Comparison of ENCODE assay signal across 1 cellular context in genomic region chr21:44869860-44870747, GRCh38.
TF ChIP-seq lines count a peak whose summit lies in the region.

No MANE protein-coding gene starts in this region.

TF ChIP-seq in HepG2, 621 proteins besides CTCF, POLR2A, EP300 and RAD21 (continued from another document and continues in another):
- TF ChIP-seq ZNF280B (CRISPR knock-in tag; IDR thresholded peaks at IDR 0.05; ENCODE audit: borderline replicate concordance) = no peak
- TF ChIP-seq NR2F6 (IDR thresholded peaks at IDR 0.05) = peak; percentile 55
- TF ChIP-seq NR2F6 (CRISPR knock-in tag; IDR thresholded peaks at IDR 0.05) = peak; percentile 80
- TF ChIP-seq ZNF572 (CRISPR knock-in tag; IDR thresholded peaks at IDR 0.05) = no peak
- peak; percentile 61; the same call in 1 of the 2 replicates for TF ChIP-seq HMG20A (CRISPR knock-in tag; IDR thresholded peaks at IDR 0.05; ENCODE audit: borderline replicate concordance)
- TF ChIP-seq ZNF788 (CRISPR knock-in tag; IDR thresholded peaks at IDR 0.05; ENCODE audit: borderline replicate concordance) = peak; percentile 55; the same call in 1 of the 2 replicates
- TF ChIP-seq ZNF670 (CRISPR knock-in tag; IDR thresholded peaks at IDR 0.05; ENCODE audit: borderline replicate concordance) = 0 out of 2 replicates have a peak, but pooled peaks have one; percentile 35
- TF ChIP-seq HNF4G (IDR thresholded peaks at IDR 0.05; ENCODE audit: borderline replicate concordance, low read depth, low read length) = peak; percentile 13; the same call in 1 of the 2 replicates
- no peak for TF ChIP-seq HNF4G (CRISPR knock-in tag; IDR thresholded peaks at IDR 0.05; ENCODE audit: borderline replicate concordance, low read depth)
- no peak for TF ChIP-seq ATF4 (CRISPR knock-in tag; IDR thresholded peaks at IDR 0.05)
- peak; percentile 40; the same call in 1 of the 2 replicates for TF ChIP-seq ELF4 (CRISPR knock-in tag; IDR thresholded peaks at IDR 0.05; ENCODE audit: borderline replicate concordance)
- TF ChIP-seq NRL (CRISPR knock-in tag; IDR thresholded peaks at IDR 0.05; ENCODE audit: borderline replicate concordance) = no peak
- TF ChIP-seq, protein P1, sequence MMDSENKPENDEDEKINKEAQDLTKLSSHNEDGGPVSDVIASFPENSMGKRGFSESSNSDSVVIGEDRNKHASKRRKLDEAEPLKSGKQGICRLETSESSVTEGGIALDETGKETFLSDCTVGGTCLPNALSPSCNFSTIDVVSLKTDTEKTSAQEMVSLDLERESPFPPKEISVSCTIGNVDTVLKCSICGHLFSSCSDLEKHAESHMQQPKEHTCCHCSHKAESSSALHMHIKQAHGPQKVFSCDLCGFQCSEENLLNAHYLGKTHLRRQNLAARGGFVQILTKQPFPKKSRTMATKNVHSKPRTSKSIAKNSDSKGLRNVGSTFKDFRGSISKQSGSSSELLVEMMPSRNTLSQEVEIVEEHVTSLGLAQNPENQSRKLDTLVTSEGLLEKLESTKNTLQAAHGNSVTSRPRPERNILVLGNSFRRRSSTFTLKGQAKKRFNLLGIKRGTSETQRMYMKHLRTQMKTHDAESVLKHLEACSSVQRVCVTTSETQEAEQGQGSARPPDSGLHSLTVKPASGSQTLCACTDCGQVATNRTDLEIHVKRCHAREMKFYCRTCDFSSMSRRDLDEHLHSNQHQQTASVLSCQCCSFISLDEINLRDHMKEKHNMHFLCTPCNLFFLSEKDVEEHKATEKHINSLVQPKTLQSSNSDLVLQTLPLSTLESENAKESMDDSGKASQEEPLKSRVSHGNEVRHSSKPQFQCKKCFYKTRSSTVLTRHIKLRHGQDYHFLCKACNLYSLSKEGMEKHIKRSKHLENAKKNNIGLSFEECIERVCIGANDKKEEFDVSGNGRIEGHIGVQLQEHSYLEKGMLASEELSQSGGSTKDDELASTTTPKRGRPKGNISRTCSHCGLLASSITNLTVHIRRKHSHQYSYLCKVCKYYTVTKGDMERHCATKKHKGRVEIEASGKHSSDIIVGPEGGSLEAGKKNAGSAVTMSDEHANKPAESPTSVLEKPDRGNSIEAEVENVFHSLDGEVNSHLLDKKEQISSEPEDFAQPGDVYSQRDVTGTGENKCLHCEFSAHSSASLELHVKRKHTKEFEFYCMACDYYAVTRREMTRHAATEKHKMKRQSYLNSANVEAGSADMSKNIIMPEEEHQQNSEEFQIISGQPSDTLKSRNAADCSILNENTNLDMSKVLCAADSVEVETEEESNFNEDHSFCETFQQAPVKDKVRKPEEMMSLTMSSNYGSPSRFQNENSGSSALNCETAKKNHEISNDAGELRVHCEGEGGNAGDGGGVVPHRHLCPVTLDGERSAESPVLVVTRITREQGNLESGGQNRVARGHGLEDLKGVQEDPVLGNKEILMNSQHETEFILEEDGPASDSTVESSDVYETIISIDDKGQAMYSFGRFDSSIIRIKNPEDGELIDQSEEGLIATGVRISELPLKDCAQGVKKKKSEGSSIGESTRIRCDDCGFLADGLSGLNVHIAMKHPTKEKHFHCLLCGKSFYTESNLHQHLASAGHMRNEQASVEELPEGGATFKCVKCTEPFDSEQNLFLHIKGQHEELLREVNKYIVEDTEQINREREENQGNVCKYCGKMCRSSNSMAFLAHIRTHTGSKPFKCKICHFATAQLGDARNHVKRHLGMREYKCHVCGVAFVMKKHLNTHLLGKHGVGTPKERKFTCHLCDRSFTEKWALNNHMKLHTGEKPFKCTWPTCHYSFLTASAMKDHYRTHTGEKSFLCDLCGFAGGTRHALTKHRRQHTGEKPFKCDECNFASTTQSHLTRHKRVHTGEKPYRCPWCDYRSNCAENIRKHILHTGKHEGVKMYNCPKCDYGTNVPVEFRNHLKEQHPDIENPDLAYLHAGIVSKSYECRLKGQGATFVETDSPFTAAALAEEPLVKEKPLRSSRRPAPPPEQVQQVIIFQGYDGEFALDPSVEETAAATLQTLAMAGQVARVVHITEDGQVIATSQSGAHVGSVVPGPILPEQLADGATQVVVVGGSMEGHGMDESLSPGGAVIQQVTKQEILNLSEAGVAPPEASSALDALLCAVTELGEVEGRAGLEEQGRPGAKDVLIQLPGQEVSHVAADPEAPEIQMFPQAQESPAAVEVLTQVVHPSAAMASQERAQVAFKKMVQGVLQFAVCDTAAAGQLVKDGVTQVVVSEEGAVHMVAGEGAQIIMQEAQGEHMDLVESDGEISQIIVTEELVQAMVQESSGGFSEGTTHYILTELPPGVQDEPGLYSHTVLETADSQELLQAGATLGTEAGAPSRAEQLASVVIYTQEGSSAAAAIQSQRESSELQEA (CRISPR knock-in tag; IDR thresholded peaks at IDR 0.05; ENCODE audit: not compliant biosample characterization) = no peak
- TF ChIP-seq FOXO1 (CRISPR knock-in tag; IDR thresholded peaks at IDR 0.05) = peak; percentile 61; the same call in 1 of the 2 replicates
- TF ChIP-seq SIX4 (CRISPR knock-in tag; IDR thresholded peaks at IDR 0.05) = peak; percentile 59; the same call in 1 of the 2 replicates
- TF ChIP-seq TBX2 (CRISPR knock-in tag; IDR thresholded peaks at IDR 0.05; ENCODE audit: borderline replicate concordance) = no peak; the same call in 1 of the 2 replicates
- peak; percentile 66 for TF ChIP-seq POLR2G (IDR thresholded peaks at IDR 0.05; ENCODE audit: low read depth, low read length)
- TF ChIP-seq RFXANK (CRISPR knock-in tag; IDR thresholded peaks at IDR 0.05) = no peak
- peak; percentile 23; the same call in 1 of the 2 replicates for TF ChIP-seq ESRRA (CRISPR knock-in tag; IDR thresholded peaks at IDR 0.05; ENCODE audit: low read depth)
- peak; percentile 70 for TF ChIP-seq FOXA3 (CRISPR knock-in tag; IDR thresholded peaks at IDR 0.05)
- TF ChIP-seq KDM5A (IDR thresholded peaks at IDR 0.05; ENCODE audit: borderline replicate concordance, low read length) = peak; percentile 24; the same call in 1 of the 2 replicates
- no peak for TF ChIP-seq ZNF652 (CRISPR knock-in tag; IDR thresholded peaks at IDR 0.05; ENCODE audit: borderline replicate concordance, low read depth)
- TF ChIP-seq TGIF2 (CRISPR knock-in tag; IDR thresholded peaks at IDR 0.05) = peak; percentile 52; the same call in 1 of the 2 replicates
- TF ChIP-seq ZBTB38 (CRISPR knock-in tag; IDR thresholded peaks at IDR 0.05) = no peak
- TF ChIP-seq, protein P2, sequence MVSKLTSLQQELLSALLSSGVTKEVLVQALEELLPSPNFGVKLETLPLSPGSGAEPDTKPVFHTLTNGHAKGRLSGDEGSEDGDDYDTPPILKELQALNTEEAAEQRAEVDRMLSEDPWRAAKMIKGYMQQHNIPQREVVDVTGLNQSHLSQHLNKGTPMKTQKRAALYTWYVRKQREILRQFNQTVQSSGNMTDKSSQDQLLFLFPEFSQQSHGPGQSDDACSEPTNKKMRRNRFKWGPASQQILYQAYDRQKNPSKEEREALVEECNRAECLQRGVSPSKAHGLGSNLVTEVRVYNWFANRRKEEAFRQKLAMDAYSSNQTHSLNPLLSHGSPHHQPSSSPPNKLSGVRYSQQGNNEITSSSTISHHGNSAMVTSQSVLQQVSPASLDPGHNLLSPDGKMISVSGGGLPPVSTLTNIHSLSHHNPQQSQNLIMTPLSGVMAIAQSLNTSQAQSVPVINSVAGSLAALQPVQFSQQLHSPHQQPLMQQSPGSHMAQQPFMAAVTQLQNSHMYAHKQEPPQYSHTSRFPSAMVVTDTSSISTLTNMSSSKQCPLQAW (CRISPR knock-in tag; IDR thresholded peaks at IDR 0.05) = peak; percentile 71; the same call in 1 of the 2 replicates
- TF ChIP-seq MEIS2 (CRISPR knock-in tag; IDR thresholded peaks at IDR 0.05) = no peak
- no peak for TF ChIP-seq HNRNPK (IDR thresholded peaks at IDR 0.05; ENCODE audit: low read depth, low read length, poor library complexity, severe bottlenecking)
- peak; percentile 56; the same call in 1 of the 2 replicates for TF ChIP-seq ZNF3 (CRISPR knock-in tag; IDR thresholded peaks at IDR 0.05)
- peak; percentile 50 for TF ChIP-seq RCOR2 (CRISPR knock-in tag; IDR thresholded peaks at IDR 0.05)
- no peak for TF ChIP-seq PAX8 (CRISPR knock-in tag; IDR thresholded peaks at IDR 0.05; ENCODE audit: borderline replicate concordance)
- peak; percentile 37; the same call in 1 of the 2 replicates for TF ChIP-seq TFDP1 (CRISPR knock-in tag; IDR thresholded peaks at IDR 0.05; ENCODE audit: borderline replicate concordance)
- TF ChIP-seq ETV5 (CRISPR knock-in tag; IDR thresholded peaks at IDR 0.05; ENCODE audit: borderline replicate concordance) = peak; percentile 75; the same call in 1 of the 2 replicates
- TF ChIP-seq ARID5B (CRISPR knock-in tag; IDR thresholded peaks at IDR 0.05) = peak; percentile 77; the same call in 1 of the 2 replicates
- 0 out of 2 replicates have a peak, but pooled peaks have one; percentile 22 for TF ChIP-seq ZSCAN22 (CRISPR knock-in tag; IDR thresholded peaks at IDR 0.05)
- peak; percentile 10; the same call in 1 of the 2 replicates for TF ChIP-seq SMC3 (IDR thresholded peaks at IDR 0.05; ENCODE audit: low read length)
- TF ChIP-seq, protein P3, sequence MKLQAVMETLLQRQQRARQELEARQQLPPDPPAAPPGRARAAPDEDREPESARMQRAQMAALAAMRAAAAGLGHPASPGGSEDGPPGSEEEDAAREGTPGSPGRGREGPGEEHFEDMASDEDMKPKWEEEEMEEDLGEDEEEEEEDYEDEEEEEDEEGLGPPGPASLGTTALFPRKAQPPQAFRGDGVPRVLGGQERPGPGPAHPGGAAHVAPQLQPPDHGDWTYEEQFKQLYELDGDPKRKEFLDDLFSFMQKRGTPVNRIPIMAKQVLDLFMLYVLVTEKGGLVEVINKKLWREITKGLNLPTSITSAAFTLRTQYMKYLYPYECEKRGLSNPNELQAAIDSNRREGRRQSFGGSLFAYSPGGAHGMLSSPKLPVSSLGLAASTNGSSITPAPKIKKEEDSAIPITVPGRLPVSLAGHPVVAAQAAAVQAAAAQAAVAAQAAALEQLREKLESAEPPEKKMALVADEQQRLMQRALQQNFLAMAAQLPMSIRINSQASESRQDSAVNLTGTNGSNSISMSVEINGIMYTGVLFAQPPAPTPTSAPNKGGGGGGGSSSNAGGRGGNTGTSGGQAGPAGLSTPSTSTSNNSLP (IDR thresholded peaks at IDR 0.05; ENCODE audit: low read depth, low read length) = peak; percentile 30; the same call in 1 of the 2 replicates
- TF ChIP-seq FOXP4 (CRISPR knock-in tag; IDR thresholded peaks at IDR 0.05) = peak; percentile 76
- TF ChIP-seq PPARG (CRISPR knock-in tag; conservative IDR thresholded peaks at IDR 0.05) = peak; percentile 49; the same call in 1 of the 2 replicates
